Comparison of ENCODE assay signal across 11 cellular contexts in the genomic region with DNA sequence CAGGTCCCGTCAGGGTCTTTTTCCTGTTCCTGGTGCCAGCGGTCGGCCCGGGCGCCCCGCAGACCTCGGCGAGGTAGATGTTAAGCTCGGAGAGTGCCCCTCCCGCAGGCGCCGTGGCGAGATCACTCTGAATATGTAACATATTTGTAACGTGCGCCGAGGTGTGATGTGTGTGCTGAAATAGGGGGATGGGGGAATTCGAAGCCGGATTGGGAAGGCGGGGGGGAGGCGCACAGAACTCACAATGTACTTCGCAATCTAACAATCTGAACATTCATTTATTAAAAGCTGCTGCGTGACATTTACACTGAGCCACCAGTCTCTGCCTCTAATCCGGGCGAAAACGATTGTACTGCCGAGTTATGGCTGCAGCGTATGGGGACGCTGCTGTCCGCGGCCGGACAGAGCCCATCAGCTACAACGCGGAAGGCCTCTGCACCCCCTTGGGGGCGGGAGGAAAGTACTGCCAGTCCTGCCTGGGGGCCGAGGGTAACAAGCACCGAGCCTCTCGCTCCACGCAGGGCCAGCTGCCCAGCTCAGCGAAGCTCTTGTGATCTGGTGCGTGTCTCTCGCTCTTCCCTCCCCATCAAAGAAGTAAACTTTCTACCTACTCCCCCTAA. TPM values are rescaled to one million over a fixed set of nuclear protein-coding genes. Genes with fewer than 3 reads are reported as not detected.
DNase-seq lines count a peak whose midpoint lies in the region; ATAC-seq lines count a peak whose summit lies in the region.
"Had no signal": no experiment of that assay in that cellular context is flagged by ENCODE, and none has a peak within 500 bp of the region (broad histone marks: within the 10 kb centered on the region; RNA-seq: fewer than 3 reads in every experiment).

No MANE protein-coding gene starts in this region.

- DNase-seq in NCI-H1417 (lab: John Stamatoyannopoulos, UW): peak in 2 of 3 experiments; percentile 40 to 62
- DNase-seq in NCI-H1417 treated with DMSO at 0.1 percent for 48 hours (lab: John Stamatoyannopoulos, UW): no peak
- DNase-seq in stimulated activated effector memory CD8-positive, alpha-beta T cell treated with anti-CD3 and anti-CD28 coated beads, Interleukin-12 subunit alpha, Interleukin-12 subunit beta, amount 100 ng/mL, for 72 hours (ENCODE audit: low spot score in 2 of 2): no peak
- no peak for DNase-seq in activated gamma-delta T cell (lab: John Stamatoyannopoulos, UW)
- no peak for DNase-seq in NCI-H1436 (lab: John Stamatoyannopoulos, UW)
- no peak for DNase-seq in NCI-H1105 treated with DMSO at 0.1 percent for 48 hours (lab: John Stamatoyannopoulos, UW)
- DNase-seq: activated CD4-positive, CD25-positive, alpha-beta regulatory T cell had no signal

- no peaks in the 10 kb centered on the region for H3K9me3 Mint-ChIP-seq in activated T-helper 17 cell treated with anti-CD3 and anti-CD28 coated beads, Interleukin-2, amount 50 U/mL, for 72 hours
- peaks cover 2% of the 10 kb centered on the region for H3K9me3 Mint-ChIP-seq in stimulated activated effector memory CD8-positive, alpha-beta T cell treated with anti-CD3 and anti-CD28 coated beads, Interleukin-12 subunit alpha, Interleukin-12 subunit beta, amount 100 ng/mL, for 72 hours

- H3K4me3 Mint-ChIP-seq in activated T-helper 17 cell treated with anti-CD3 and anti-CD28 coated beads, Interleukin-2, amount 50 U/mL, for 72 hours: peak overlapping the region; percentile 49
- peak overlapping the region; percentile 56 for H3K4me3 Mint-ChIP-seq in stimulated activated effector memory CD8-positive, alpha-beta T cell treated with anti-CD3 and anti-CD28 coated beads, Interleukin-12 subunit alpha, Interleukin-12 subunit beta, amount 100 ng/mL, for 72 hours

- H3K27ac Mint-ChIP-seq in activated T-helper 17 cell treated with anti-CD3 and anti-CD28 coated beads, Interleukin-2, amount 50 U/mL, for 72 hours: peak overlapping the region; percentile 36
- peak overlapping the region; percentile 50 for H3K27ac Mint-ChIP-seq in stimulated activated effector memory CD8-positive, alpha-beta T cell treated with anti-CD3 and anti-CD28 coated beads, Interleukin-12 subunit alpha, Interleukin-12 subunit beta, amount 100 ng/mL, for 72 hours

- no peak for ATAC-seq in activated T-helper 17 cell treated with anti-CD3 and anti-CD28 coated beads, Interleukin-2, amount 50 U/mL, for 72 hours (replicated peaks)
- no peak for ATAC-seq in stimulated activated effector memory CD8-positive, alpha-beta T cell treated with anti-CD3 and anti-CD28 coated beads, Interleukin-12 subunit alpha, Interleukin-12 subunit beta, amount 100 ng/mL, for 72 hours

- peaks cover 90% of the 10 kb centered on the region for H3K27me3 Mint-ChIP-seq in activated T-helper 17 cell treated with anti-CD3 and anti-CD28 coated beads, Interleukin-2, amount 50 U/mL, for 72 hours

- H3K36me3 Mint-ChIP-seq in activated T-helper 17 cell treated with anti-CD3 and anti-CD28 coated beads, Interleukin-2, amount 50 U/mL, for 72 hours (ENCODE audit: low read depth): peaks cover 20% of the 10 kb centered on the region
- H3K36me3 Mint-ChIP-seq in stimulated activated effector memory CD8-positive, alpha-beta T cell treated with anti-CD3 and anti-CD28 coated beads, Interleukin-12 subunit alpha, Interleukin-12 subunit beta, amount 100 ng/mL, for 72 hours: peaks cover 54% of the 10 kb centered on the region

- peaks cover 25% of the 10 kb centered on the region for H3K4me1 Mint-ChIP-seq in activated T-helper 17 cell treated with anti-CD3 and anti-CD28 coated beads, Interleukin-2, amount 50 U/mL, for 72 hours
- H3K4me1 Mint-ChIP-seq in stimulated activated effector memory CD8-positive, alpha-beta T cell treated with anti-CD3 and anti-CD28 coated beads, Interleukin-12 subunit alpha, Interleukin-12 subunit beta, amount 100 ng/mL, for 72 hours: peaks cover 72% of the 10 kb centered on the region

- no peaks in the 10 kb centered on the region for H3K9me3 ChIP-seq in iPS-18c (ENCODE audit: control insufficient read depth, insufficient read depth, low read length)
- H3K9me3 ChIP-seq: neutrophil had no signal

- H3K4me3 ChIP-seq in iPS-18c (ENCODE audit: insufficient read depth, low read depth, low read length): peak overlapping the region; percentile 53; the same call in 1 of the 2 replicates

RNA-seq across cellular contexts. Expression of gene BARHL2, which starts 8.3 kb away (rescaled TPM):
- total RNA-seq in activated T-helper 17 cell treated with anti-CD3 and anti-CD28 coated beads, Interleukin-2, amount 50 U/mL, for 72 hours: not detected
- total RNA-seq: temporal lobe had no signal

Comparison
In these comparisons a context has a peak if more than half of its experiments do, and no peak if none do; other contexts are left out.
1. DNase-seq: peak in NCI-H1417 (2 of 3); none in NCI-H1417 treated with DMSO at 0.1 percent for 48 hours (single experiment), stimulated activated effector memory CD8-positive, alpha-beta T cell treated with anti-CD3 and anti-CD28 coated beads, Interleukin-12 subunit alpha, Interleukin-12 subunit beta, amount 100 ng/mL, for 72 hours (0 of 2), activated gamma-delta T cell (single experiment), NCI-H1436 (single experiment) and NCI-H1105 treated with DMSO at 0.1 percent for 48 hours (single experiment).